Comparison of ENCODE assay signal across 24 cellular contexts in genomic region chr16:86406056-86406455, GRCh38.
"Had no signal": no experiment of that assay in that cellular context is flagged by ENCODE, and none has a peak within 500 bp of the region (broad histone marks: within the 10 kb centered on the region; RNA-seq: fewer than 3 reads in every experiment).

No MANE protein-coding gene starts in this region.

- H3K36me3 ChIP-seq: gastrocnemius medialis, lower lobe of right lung, ovary, sigmoid colon, stomach, thoracic aorta, tibial nerve, upper lobe of right lung, uterus had no signal

- H3K9me3 ChIP-seq: gastrocnemius medialis, mucosa of descending colon, ovary, psoas muscle, sigmoid colon, stomach, thoracic aorta, upper lobe of right lung, uterus had no signal

- H3K4me1 ChIP-seq: gastrocnemius medialis, lower lobe of right lung, psoas muscle, stomach, tibial nerve, upper lobe of right lung, uterus had no signal

- H3K4me3 ChIP-seq: coronary artery, gastrocnemius medialis, lower lobe of right lung, mucosa of descending colon, ovary, psoas muscle, sigmoid colon, stomach, thoracic aorta, tibial nerve, upper lobe of right lung, uterus had no signal

- DNase-seq: effector memory CD8-positive, alpha-beta T cell; foreskin fibroblast; gastrocnemius medialis; head of caudate nucleus; left ventricle myocardium superior; lower lobe of right lung; mucosa of descending colon; naive B cell; nephron progenitor cell; occipital lobe; ovary; posterior cingulate gyrus; psoas muscle; right cardiac atrium; sigmoid colon; stimulated activated CD4-positive, alpha-beta T cell treated with anti-CD3 and anti-CD28 coated beads, Interleukin-2, amount 100 ng/mL, for 24 hours; stimulated activated CD4-positive, alpha-beta T cell treated with anti-CD3 and anti-CD28 coated beads, Interleukin-4, amount 100 ng/mL, for 24 hours; stimulated activated naive CD4-positive, alpha-beta T cell treated with Interleukin-2 at 50 U/mL for 16 hours; stomach; upper lobe of right lung; uterus had no signal

- H3K27me3 ChIP-seq: ovary, sigmoid colon, uterus had no signal

- H3K27ac ChIP-seq: coronary artery, gastrocnemius medialis, lower lobe of right lung, ovary, psoas muscle, sigmoid colon, stomach, thoracic aorta, tibial nerve, upper lobe of right lung, uterus had no signal
